8 cellular contexts compared by ENCODE assay signal in genomic region chr11:128776434-128777284, GRCh38.
DNase-seq lines count a peak whose midpoint lies in the region; ATAC-seq and TF ChIP-seq lines count a peak whose summit lies in the region.

No MANE protein-coding gene starts in this region.

- H3K27ac Mint-ChIP-seq in CD14-positive monocyte = peak overlapping the region in 4 of 7 donors; percentile 23 to 64 (median 62)
- peak overlapping the region; percentile 53 for H3K27ac Mint-ChIP-seq in activated CD4-positive, alpha-beta memory T cell treated with anti-CD3 and anti-CD28 coated beads for 36 hours

- ATAC-seq in HG03571 (IDR thresholded peaks at IDR 0.05; ENCODE audit: unreplicated experiment) = peak; percentile 53
- no peak for ATAC-seq in GM18520 (IDR thresholded peaks at IDR 0.05; ENCODE audit: unreplicated experiment)
- ATAC-seq in GM19023 (IDR thresholded peaks at IDR 0.05; ENCODE audit: unreplicated experiment) = no peak

- DNase-seq in CD14-positive monocyte (ENCODE audit: low spot score) = no peak
- peak; percentile 48 for DNase-seq in activated CD4-positive, alpha-beta memory T cell treated with anti-CD3 and anti-CD28 coated beads for 36 hours
- peak; percentile 27 for DNase-seq in fibroblast of the aortic adventitia (ENCODE audit: low read depth)
- peak; percentile 74 for DNase-seq in retina
- DNase-seq in KG1 (lab: John Stamatoyannopoulos, UW) = no peak

- CTCF ChIA-PET in activated CD4-positive, alpha-beta memory T cell treated with anti-CD3 and anti-CD28 coated beads for 36 hours (lab: Charles Lee) = interaction anchor here (0.6 to 3.0 kb wide), 42 partner anchors 8 to 743 kb away, joined by 3 to 26 read pairs (median 4); partner anchors contain the start of gene FLI1

- POLR2A ChIA-PET in activated CD4-positive, alpha-beta memory T cell treated with anti-CD3 and anti-CD28 coated beads for 36 hours (lab: Charles Lee) = interaction anchor here (0.8 kb wide), 1 partner anchor 477 kb away, joined by 3 read pairs; no protein-coding TSS in a partner anchor

- no peak overlapping the region for H3K4me3 Mint-ChIP-seq in CD14-positive monocyte
- no peak overlapping the region for H3K4me3 Mint-ChIP-seq in activated CD4-positive, alpha-beta memory T cell treated with anti-CD3 and anti-CD28 coated beads for 36 hours

- peaks cover 82 to 98% of the 10 kb centered on the region in 2 donors for H3K36me3 Mint-ChIP-seq in CD14-positive monocyte
- peaks cover 26% of the 10 kb centered on the region for H3K36me3 Mint-ChIP-seq in activated CD4-positive, alpha-beta memory T cell treated with anti-CD3 and anti-CD28 coated beads for 36 hours

- H3K9me3 Mint-ChIP-seq in CD14-positive monocyte = no peaks in the 10 kb centered on the region
- no peaks in the 10 kb centered on the region for H3K9me3 Mint-ChIP-seq in activated CD4-positive, alpha-beta memory T cell treated with anti-CD3 and anti-CD28 coated beads for 36 hours

- intact Hi-C loops in CD14-positive monocyte (cut with micrococcal nuclease) = no loop called here
- intact Hi-C loops in activated CD4-positive, alpha-beta memory T cell treated with anti-CD3 and anti-CD28 coated beads for 36 hours (cut with micrococcal nuclease) = loop anchor here (2.0 kb wide), 1 partner anchor 54 kb away; no protein-coding TSS in a partner anchor

- TF ChIP-seq CTCF in CD14-positive monocyte (IDR thresholded peaks at IDR 0.05) (peak; percentile 62), fibroblast of the aortic adventitia (IDR thresholded peaks at IDR 0.05; ENCODE audit: insufficient read depth, low read length) (peak; percentile 51)

- H3K4me3 ChIP-seq in fibroblast of the aortic adventitia (ENCODE audit: low read depth, low read length) = no peak overlapping the region

- H3K27me3 Mint-ChIP-seq in CD14-positive monocyte (ENCODE audit: low read depth in 3 of 3) = peaks cover 0 to 2% (median 0%) of the 10 kb centered on the region in 3 donors
- no peaks in the 10 kb centered on the region for H3K27me3 Mint-ChIP-seq in activated CD4-positive, alpha-beta memory T cell treated with anti-CD3 and anti-CD28 coated beads for 36 hours

- H3K4me1 Mint-ChIP-seq in CD14-positive monocyte = peaks cover 13% of the 10 kb centered on the region
- H3K4me1 Mint-ChIP-seq in activated CD4-positive, alpha-beta memory T cell treated with anti-CD3 and anti-CD28 coated beads for 36 hours (ENCODE audit: low read depth) = peaks cover 41% of the 10 kb centered on the region

Comparison
In these comparisons a context has a peak if more than half of its experiments do, and no peak if none do; other contexts are left out.
1. DNase-seq: peak in activated CD4-positive, alpha-beta memory T cell treated with anti-CD3 and anti-CD28 coated beads for 36 hours (single experiment), fibroblast of the aortic adventitia (single experiment) and retina (single experiment); none in CD14-positive monocyte (single experiment) and KG1 (single experiment).